Comparison of ENCODE assay signal across 33 cellular contexts in the genomic region with DNA sequence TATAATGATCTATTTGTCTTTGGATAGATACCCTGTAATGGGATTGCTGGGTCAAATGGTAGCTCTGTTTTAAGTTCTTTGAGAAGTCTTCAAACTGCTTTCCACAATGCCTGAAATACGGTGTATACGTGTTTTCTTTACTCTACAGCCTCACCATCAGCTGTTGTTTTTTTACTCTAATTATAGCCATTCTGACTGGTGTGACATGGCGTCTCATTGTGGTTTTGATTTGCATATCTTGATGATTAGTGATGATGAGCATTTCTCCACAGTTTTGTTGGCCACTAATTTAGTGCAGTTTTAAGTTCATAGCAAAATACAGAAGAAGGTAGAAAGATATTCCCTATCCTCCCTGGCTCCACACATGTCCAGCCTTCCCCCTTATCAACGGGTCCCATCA. TPM values are rescaled to one million over a fixed set of nuclear protein-coding genes. Genes with fewer than 3 reads are reported as not detected.
"Had no signal": no experiment of that assay in that cellular context is flagged by ENCODE, and none has a peak within 500 bp of the region (broad histone marks: within the 10 kb centered on the region; RNA-seq: fewer than 3 reads in every experiment).

No MANE protein-coding gene starts in this region.

- H3K4me3 ChIP-seq: PC-9 had no signal

- H2AFZ ChIP-seq: PC-9 had no signal

- H3K4me2 ChIP-seq: PC-9 had no signal

- H3K4me1 Mint-ChIP-seq: activated naive CD8-positive, alpha-beta T cell treated with anti-CD3 and anti-CD28 coated beads for 36 hours; activated T-helper 17 cell treated with anti-CD3 and anti-CD28 coated beads, Interleukin-2, amount 50 U/mL, for 72 hours had no signal

- H3K27ac ChIP-seq: brain microvascular endothelial cell, PC-9, RWPE1 had no signal

- H3K36me3 ChIP-seq: brain microvascular endothelial cell had no signal

- ATAC-seq: activated CD8-positive, alpha-beta T cell treated with anti-CD3 and anti-CD28 coated beads for 36 hours; activated T-cell treated with anti-CD3 and anti-CD28 coated beads, Interleukin-2, amount 50 U/mL, for 72 hours; activated T-helper 17 cell treated with anti-CD3 and anti-CD28 coated beads, Interleukin-2, amount 50 U/mL, for 72 hours; Right ventricle myocardium inferior had no signal

- DNase-seq: activated CD4-positive, alpha-beta T cell treated with anti-CD3 and anti-CD28 coated beads, Interleukin-2, amount 10 ng/mL, durations not matched to agents 24 days and 14 days; activated CD4-positive, alpha-beta T cell treated with anti-CD3 and anti-CD28 coated beads, Interleukin-2, amount 50 U/mL, for 4 hours; activated CD8-positive, alpha-beta T cell treated with anti-CD3 and anti-CD28 coated beads for 36 hours; activated effector memory CD4-positive, alpha-beta T cell treated with anti-CD3 and anti-CD28 coated beads, Interleukin-2, amount 50 U/mL, for 16 hours; activated naive CD4-positive, alpha-beta T cell; activated naive CD4-positive, alpha-beta T cell treated with anti-CD3 and anti-CD28 coated beads, Interleukin-2, amount 50 U/mL, for 16 hours; activated naive CD8-positive, alpha-beta T cell treated with anti-CD3 and anti-CD28 coated beads for 36 hours; activated T-cell treated with anti-CD3 and anti-CD28 coated beads, Interleukin-2, amount 50 U/mL, for 1 hour; activated T-cell treated with anti-CD3 and anti-CD28 coated beads, Interleukin-2, amount 50 U/mL, for 72 hours; amniotic stem cell; aorta; brain microvascular endothelial cell; central memory CD4-positive, alpha-beta T cell; Karpas-422; NCI-H1092; NCI-H1436 treated with DMSO at 0.1 percent for 48 hours; NCI-H1694 treated with DMSO at 0.1 percent for 48 hours; NCI-H2107; NCI-H2171; NCI-H510A; NCI-H526; NCI-H748 treated with DMSO at 0.1 percent for 48 hours; PC-9; SIG-M5 had no signal

- H3K9me3 Mint-ChIP-seq: activated CD4-positive, alpha-beta T cell treated with anti-CD3 and anti-CD28 coated beads, Interleukin-2, amount 10 ng/mL, durations not matched to agents 24 days and 14 days; activated CD8-positive, alpha-beta T cell treated with anti-CD3 and anti-CD28 coated beads for 36 hours; activated naive CD8-positive, alpha-beta T cell treated with anti-CD3 and anti-CD28 coated beads for 36 hours; activated T-cell treated with anti-CD3 and anti-CD28 coated beads, Interleukin-2, amount 50 U/mL, for 72 hours; activated T-helper 17 cell treated with anti-CD3 and anti-CD28 coated beads, Interleukin-2, amount 50 U/mL, for 72 hours had no signal

- H3K27ac Mint-ChIP-seq: activated CD4-positive, alpha-beta T cell treated with anti-CD3 and anti-CD28 coated beads, Interleukin-2, amount 10 ng/mL, durations not matched to agents 24 days and 14 days; activated CD8-positive, alpha-beta T cell treated with anti-CD3 and anti-CD28 coated beads for 36 hours; activated naive CD8-positive, alpha-beta T cell treated with anti-CD3 and anti-CD28 coated beads for 36 hours; activated T-cell treated with anti-CD3 and anti-CD28 coated beads, Interleukin-2, amount 50 U/mL, for 72 hours; activated T-helper 17 cell treated with anti-CD3 and anti-CD28 coated beads, Interleukin-2, amount 50 U/mL, for 72 hours had no signal

- H3K36me3 Mint-ChIP-seq: activated naive CD8-positive, alpha-beta T cell treated with anti-CD3 and anti-CD28 coated beads for 36 hours had no signal

- H3K4me3 Mint-ChIP-seq: activated CD4-positive, alpha-beta T cell treated with anti-CD3 and anti-CD28 coated beads, Interleukin-2, amount 10 ng/mL, durations not matched to agents 24 days and 14 days; activated CD8-positive, alpha-beta T cell treated with anti-CD3 and anti-CD28 coated beads for 36 hours; activated naive CD8-positive, alpha-beta T cell treated with anti-CD3 and anti-CD28 coated beads for 36 hours; activated T-cell treated with anti-CD3 and anti-CD28 coated beads, Interleukin-2, amount 50 U/mL, for 72 hours; activated T-helper 17 cell treated with anti-CD3 and anti-CD28 coated beads, Interleukin-2, amount 50 U/mL, for 72 hours had no signal

- H3K27me3 Mint-ChIP-seq: activated CD4-positive, alpha-beta T cell treated with anti-CD3 and anti-CD28 coated beads, Interleukin-2, amount 10 ng/mL, durations not matched to agents 24 days and 14 days; activated CD8-positive, alpha-beta T cell treated with anti-CD3 and anti-CD28 coated beads for 36 hours; activated naive CD8-positive, alpha-beta T cell treated with anti-CD3 and anti-CD28 coated beads for 36 hours; activated T-helper 17 cell treated with anti-CD3 and anti-CD28 coated beads, Interleukin-2, amount 50 U/mL, for 72 hours had no signal

RNA-seq across cellular contexts. Expression of gene VPREB1, which starts 26.3 kb away (rescaled TPM):
- total RNA-seq: activated CD4-positive, alpha-beta T cell treated with anti-CD3 and anti-CD28 coated beads, Interleukin-2, amount 10 ng/mL, durations not matched to agents 24 days and 14 days; activated CD8-positive, alpha-beta memory T cell treated with anti-CD3 and anti-CD28 coated beads for 36 hours; activated CD8-positive, alpha-beta T cell treated with anti-CD3 and anti-CD28 coated beads for 36 hours; activated naive CD8-positive, alpha-beta T cell treated with anti-CD3 and anti-CD28 coated beads for 36 hours; activated T-cell treated with anti-CD3 and anti-CD28 coated beads, Interleukin-2, amount 50 U/mL, for 72 hours; activated T-helper 17 cell treated with anti-CD3 and anti-CD28 coated beads, Interleukin-2, amount 50 U/mL, for 72 hours; aorta; cerebellum; MCF 10A; PC-9; Right ventricle myocardium inferior; SK-MEL-5; T-helper 1 cell treated with Interleukin-12 subunit alpha and Interleukin-12 subunit beta and Interleukin-4 antibody, amounts not matched to agents 30 ng/mL and 1 ng/mL, for 36 hours; T-helper 2 cell treated with Interferon-gamma antibody and Interleukin-4, amounts not matched to agents 100 ng/mL and 5 ng/mL, for 36 hours had no signal
- polyA plus RNA-seq: aorta had no signal
